23 cellular contexts compared by ENCODE assay signal in genomic region chr12:114186241-114187002, GRCh38.
DNase-seq lines count a peak whose midpoint lies in the region; ATAC-seq, FAIRE-seq and TF ChIP-seq lines count a peak whose summit lies in the region.
"Had no signal": no experiment of that assay in that cellular context is flagged by ENCODE, and none has a peak within 500 bp of the region (broad histone marks: within the 10 kb centered on the region; RNA-seq: fewer than 3 reads in every experiment).

No MANE protein-coding gene starts in this region.

- no peak overlapping the region for H2AFZ ChIP-seq in SK-N-SH (ENCODE audit: low read depth)

- no peaks in the 10 kb centered on the region for H4K20me1 ChIP-seq in SK-N-SH (ENCODE audit: insufficient read depth)

- H3K4me3 Mint-ChIP-seq in glutamatergic neuron (ENCODE audit: unreplicated experiment): peak overlapping the region; percentile 76
- H3K4me3 Mint-ChIP-seq in activated T-helper 17 cell treated with anti-CD3 and anti-CD28 coated beads, Interleukin-2, amount 50 U/mL, for 72 hours: no peak overlapping the region
- H3K4me3 Mint-ChIP-seq: activated B cell treated with CpG ODN at 0.5 μM for 24 hours; IgD-negative memory B cell; T-helper 1 cell treated with Interleukin-12 subunit alpha and Interleukin-12 subunit beta and Interleukin-4 antibody, amounts not matched to agents 30 μg/mL and 1 μg/mL, for 36 hours had no signal

- no peaks in the 10 kb centered on the region for H3K27me3 ChIP-seq in SK-N-SH (ENCODE audit: insufficient read depth)
- H3K27me3 ChIP-seq: ovary had no signal

- H3K9me3 ChIP-seq in SK-N-SH: no peaks in the 10 kb centered on the region
- H3K9me3 ChIP-seq: ovary, transverse colon had no signal

- peaks cover 8% of the 10 kb centered on the region for H3K27me3 Mint-ChIP-seq in glutamatergic neuron (ENCODE audit: unreplicated experiment)
- H3K27me3 Mint-ChIP-seq in activated T-helper 17 cell treated with anti-CD3 and anti-CD28 coated beads, Interleukin-2, amount 50 U/mL, for 72 hours: peaks cover 6% of the 10 kb centered on the region
- H3K27me3 Mint-ChIP-seq: activated B cell treated with CpG ODN at 0.5 μM for 24 hours had no signal

- ATAC-seq in SK-N-SH treated with all-trans-retinoic acid at 6 μM for 48 hours (no peak), GM21528 (IDR thresholded peaks at IDR 0.05; ENCODE audit: low FRiP score, unreplicated experiment) (no peak), GM18907 (IDR thresholded peaks at IDR 0.05; ENCODE audit: unreplicated experiment) (no peak)
- no peak for ATAC-seq in activated T-helper 17 cell treated with anti-CD3 and anti-CD28 coated beads, Interleukin-2, amount 50 U/mL, for 72 hours (replicated peaks)

- H3K4me1 ChIP-seq in SK-N-SH (ENCODE audit: control insufficient read depth in 1 of 2, insufficient read depth in 2 of 2, low read depth in 1 of 2, low read length in 1 of 2): peaks cover 0 to 4% of the 10 kb centered on the region in 2 experiments; a peak in 1 of 4 replicates
- H3K4me1 ChIP-seq: transverse colon had no signal

- no peak for TF ChIP-seq CTCF in SK-N-SH (IDR thresholded peaks at IDR 0.05)
- no peak for TF ChIP-seq CTCF in glutamatergic neuron (IDR thresholded peaks at IDR 0.05; ENCODE audit: partially characterized antibody, unreplicated experiment)

- 3% methylated on average over 16 of the region's 17 CpGs for WGBS in SK-N-SH (ENCODE audit: low lambda C conversion rate)

- no peaks in the 10 kb centered on the region for H3K9me2 ChIP-seq in SK-N-SH

- H3K4me2 ChIP-seq in SK-N-SH: no peak overlapping the region

- H3K36me3 ChIP-seq in SK-N-SH (replicated peaks in 1 of 2; ENCODE audit: control insufficient read depth in 1 of 2, insufficient read depth in 2 of 2, low read length in 1 of 2): no peaks in the 10 kb centered on the region
- H3K36me3 ChIP-seq: ovary, transverse colon had no signal

- no peaks in the 10 kb centered on the region for H3K79me2 ChIP-seq in SK-N-SH (ENCODE audit: insufficient read depth)

- FAIRE-seq in urothelium cell line (lab: Jason Lieb, UNC): no peak
- FAIRE-seq: A204.1, colon, small intestine had no signal

- H3K27ac ChIP-seq in SK-N-SH (ENCODE audit: low read depth in 2 of 2, low read length in 1 of 2): no peak overlapping the region
- H3K27ac ChIP-seq: C4-2B, ovary, transverse colon had no signal

- H3K9ac ChIP-seq in SK-N-SH: no peak overlapping the region

- DNase-seq in SK-N-SH (peak; percentile 9), glutamatergic neuron (peak; percentile 82), islet precursor cell (peak; percentile 88), urothelium cell line (ENCODE audit: low spot score) (no peak)
- DNase-seq: activated B cell treated with CpG ODN at 0.5 μM for 24 hours; activated effector memory CD4-positive, alpha-beta T cell treated with anti-CD3 and anti-CD28 coated beads, Interleukin-2, amount 50 U/mL, for 16 hours; aorta; foreskin melanocyte; MV-4-11; NCI-H2081 treated with DMSO at 0.1 percent for 48 hours; ovary; RPMI8226; small intestine; transverse colon had no signal

- H3K36me3 Mint-ChIP-seq in glutamatergic neuron (ENCODE audit: unreplicated experiment): no peaks in the 10 kb centered on the region
- no peaks in the 10 kb centered on the region for H3K36me3 Mint-ChIP-seq in activated T-helper 17 cell treated with anti-CD3 and anti-CD28 coated beads, Interleukin-2, amount 50 U/mL, for 72 hours (ENCODE audit: low read depth)

- TF ChIP-seq RAD21 in SK-N-SH (IDR thresholded peaks at IDR 0.05; ENCODE audit: low read length): no peak

- peak overlapping the region; percentile 97 for H3K27ac Mint-ChIP-seq in glutamatergic neuron (ENCODE audit: unreplicated experiment)
- no peak overlapping the region for H3K27ac Mint-ChIP-seq in activated T-helper 17 cell treated with anti-CD3 and anti-CD28 coated beads, Interleukin-2, amount 50 U/mL, for 72 hours
- H3K27ac Mint-ChIP-seq: activated B cell treated with CpG ODN at 0.5 μM for 24 hours; IgD-negative memory B cell; T-helper 1 cell treated with Interleukin-12 subunit alpha and Interleukin-12 subunit beta and Interleukin-4 antibody, amounts not matched to agents 30 μg/mL and 1 μg/mL, for 36 hours had no signal

- H3K4me3 ChIP-seq in SK-N-SH (ENCODE audit: low read depth in 2 of 2, low read length in 1 of 2): no peak overlapping the region
- H3K4me3 ChIP-seq: ovary, transverse colon had no signal

- no peaks in the 10 kb centered on the region for H3F3A ChIP-seq in SK-N-SH (replicated peaks; ENCODE audit: insufficient read depth)

- no peak for TF ChIP-seq EP300 in SK-N-SH (IDR thresholded peaks at IDR 0.05; ENCODE audit: borderline replicate concordance in 1 of 2, low read depth in 1 of 2, low read length in 1 of 2)

- peaks cover 23% of the 10 kb centered on the region for H3K4me1 Mint-ChIP-seq in glutamatergic neuron (ENCODE audit: low read depth, unreplicated experiment)
- H3K4me1 Mint-ChIP-seq in activated T-helper 17 cell treated with anti-CD3 and anti-CD28 coated beads, Interleukin-2, amount 50 U/mL, for 72 hours: no peaks in the 10 kb centered on the region
- H3K4me1 Mint-ChIP-seq: activated B cell treated with CpG ODN at 0.5 μM for 24 hours, IgD-negative memory B cell had no signal

- CTCF ChIA-PET in SK-N-SH (lab: Yijun Ruan, JAX): interaction anchor here (0.6 kb wide), 1 partner anchor 322 kb away, joined by 3 read pairs; no protein-coding TSS in a partner anchor

- POLR2A ChIA-PET in SK-N-SH (lab: Yijun Ruan, JAX): no interaction called here

- peaks cover 7% of the 10 kb centered on the region for H3K9me3 Mint-ChIP-seq in glutamatergic neuron (ENCODE audit: unreplicated experiment)
- peaks cover 16% of the 10 kb centered on the region for H3K9me3 Mint-ChIP-seq in activated T-helper 17 cell treated with anti-CD3 and anti-CD28 coated beads, Interleukin-2, amount 50 U/mL, for 72 hours
- H3K9me3 Mint-ChIP-seq: T-helper 1 cell treated with Interleukin-12 subunit alpha and Interleukin-12 subunit beta and Interleukin-4 antibody, amounts not matched to agents 30 μg/mL and 1 μg/mL, for 36 hours had no signal

TF ChIP-seq in SK-N-SH, 30 proteins besides CTCF, POLR2A, EP300 and RAD21 (continues in another document):
- TF ChIP-seq TCF12 (IDR thresholded peaks at IDR 0.05) (no peak), MXI1 (IDR thresholded peaks at IDR 0.05; ENCODE audit: low read depth, low read length) (no peak), TEAD4 (IDR thresholded peaks at IDR 0.05; ENCODE audit: borderline replicate concordance, insufficient read depth) (no peak), GATA2 (CRISPR knock-in tag; IDR thresholded peaks at IDR 0.05) (no peak), FOXJ3 (CRISPR knock-in tag; IDR thresholded peaks at IDR 0.05) (no peak), EZH2phosphoT487 (IDR thresholded peaks at IDR 0.05; ENCODE audit: borderline replicate concordance, low read depth) (no peak), FOXM1 (IDR thresholded peaks at IDR 0.05; ENCODE audit: low read depth) (no peak), USF2 (IDR thresholded peaks at IDR 0.05; ENCODE audit: borderline replicate concordance, low read depth, low read length) (no peak)
- TF ChIP-seq, protein P1, sequence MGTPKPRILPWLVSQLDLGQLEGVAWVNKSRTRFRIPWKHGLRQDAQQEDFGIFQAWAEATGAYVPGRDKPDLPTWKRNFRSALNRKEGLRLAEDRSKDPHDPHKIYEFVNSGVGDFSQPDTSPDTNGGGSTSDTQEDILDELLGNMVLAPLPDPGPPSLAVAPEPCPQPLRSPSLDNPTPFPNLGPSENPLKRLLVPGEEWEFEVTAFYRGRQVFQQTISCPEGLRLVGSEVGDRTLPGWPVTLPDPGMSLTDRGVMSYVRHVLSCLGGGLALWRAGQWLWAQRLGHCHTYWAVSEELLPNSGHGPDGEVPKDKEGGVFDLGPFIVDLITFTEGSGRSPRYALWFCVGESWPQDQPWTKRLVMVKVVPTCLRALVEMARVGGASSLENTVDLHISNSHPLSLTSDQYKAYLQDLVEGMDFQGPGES (IDR thresholded peaks at IDR 0.05; ENCODE audit: low read depth, low read length): no peak

TF ChIP-seq in SK-N-SH treated with all-trans-retinoic acid at 6 μM for 48 hours, 23 proteins besides CTCF, POLR2A, EP300 and RAD21 (continues in another document):
- TF ChIP-seq TCF4 (CRISPR knock-in tag; IDR thresholded peaks at IDR 0.05; ENCODE audit: borderline replicate concordance): no peak
- no peak for TF ChIP-seq CSRNP3 (CRISPR knock-in tag; IDR thresholded peaks at IDR 0.05)
- no peak for TF ChIP-seq TOX (CRISPR knock-in tag; IDR thresholded peaks at IDR 0.05; ENCODE audit: borderline replicate concordance)
- TF ChIP-seq RARB (CRISPR knock-in tag; IDR thresholded peaks at IDR 0.05): no peak
- TF ChIP-seq, protein P2, sequence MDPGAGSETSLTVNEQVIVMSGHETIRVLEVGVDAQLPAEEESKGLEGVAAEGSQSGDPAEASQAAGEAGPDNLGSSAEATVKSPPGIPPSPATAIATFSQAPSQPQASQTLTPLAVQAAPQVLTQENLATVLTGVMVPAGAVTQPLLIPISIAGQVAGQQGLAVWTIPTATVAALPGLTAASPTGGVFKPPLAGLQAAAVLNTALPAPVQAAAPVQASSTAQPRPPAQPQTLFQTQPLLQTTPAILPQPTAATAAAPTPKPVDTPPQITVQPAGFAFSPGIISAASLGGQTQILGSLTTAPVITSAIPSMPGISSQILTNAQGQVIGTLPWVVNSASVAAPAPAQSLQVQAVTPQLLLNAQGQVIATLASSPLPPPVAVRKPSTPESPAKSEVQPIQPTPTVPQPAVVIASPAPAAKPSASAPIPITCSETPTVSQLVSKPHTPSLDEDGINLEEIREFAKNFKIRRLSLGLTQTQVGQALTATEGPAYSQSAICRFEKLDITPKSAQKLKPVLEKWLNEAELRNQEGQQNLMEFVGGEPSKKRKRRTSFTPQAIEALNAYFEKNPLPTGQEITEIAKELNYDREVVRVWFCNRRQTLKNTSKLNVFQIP (CRISPR knock-in tag; IDR thresholded peaks at IDR 0.05; ENCODE audit: borderline replicate concordance, low read depth): no peak
- no peak for TF ChIP-seq CSDC2 (CRISPR knock-in tag; IDR thresholded peaks at IDR 0.05)
